Comparison of ENCODE assay signal across 8 cellular contexts in the genomic region with DNA sequence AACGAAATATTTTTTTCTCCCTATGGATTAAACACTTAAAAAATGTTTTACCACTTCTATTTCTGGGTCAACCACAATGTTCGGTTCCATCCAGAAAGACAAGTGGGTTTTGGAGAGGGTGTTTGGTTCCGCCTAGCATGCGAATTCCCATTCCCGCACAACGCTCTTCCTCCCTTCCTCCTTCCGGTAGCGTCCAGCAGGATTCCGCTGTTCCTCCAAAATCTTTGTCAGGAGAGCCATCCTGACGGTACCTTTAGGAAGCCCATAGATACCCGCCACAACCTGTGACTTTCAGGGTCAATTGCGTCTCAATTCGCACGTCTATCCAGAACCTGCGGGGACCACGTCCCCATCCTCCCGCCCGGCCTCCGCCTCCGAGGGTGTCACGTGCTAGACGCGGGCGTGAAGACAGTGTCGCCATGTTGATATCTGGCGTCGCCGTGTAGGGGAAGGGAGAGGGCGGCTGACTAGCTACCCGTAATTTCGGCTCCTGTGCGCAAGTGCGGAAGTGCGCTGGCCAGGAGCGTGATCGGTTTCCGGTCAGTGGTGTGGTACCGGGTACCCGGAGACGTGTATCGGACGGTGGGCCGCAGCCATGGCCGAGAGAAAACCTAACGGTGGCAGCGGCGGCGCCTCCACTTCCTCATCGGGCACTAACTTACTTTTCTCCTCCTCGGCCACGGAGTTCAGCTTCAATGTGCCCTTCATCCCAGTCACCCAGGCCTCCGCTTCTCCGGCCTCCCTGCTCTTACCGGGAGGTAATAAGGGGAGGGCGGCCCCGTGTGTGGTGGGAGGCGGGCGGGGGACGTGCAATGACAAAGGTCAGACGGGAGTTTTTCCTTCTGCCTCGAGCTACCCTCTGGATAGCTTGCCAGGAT. TPM values are rescaled to one million over a fixed set of nuclear protein-coding genes. Genes with fewer than 3 reads are reported as not detected.
DNase-seq lines count a peak whose midpoint lies in the region; ATAC-seq and TF ChIP-seq lines count a peak whose summit lies in the region.

A gene (plus strand): TSS at position 543 of the 878 bp plus-strand sequence. CDS start 53 bp downstream, at position 596.

- in situ Hi-C loops in SK-MEL-5 (cut with HindIII; ENCODE audit: low pct_unique_long_range_greater_than_20kb, low sequenced_read_pairs) = no loop called here

- peak within 1 kb of the TSS; percentile 40 for H2AFZ ChIP-seq in neuron (ENCODE audit: low read depth, low read length)

- H3K27ac ChIP-seq in foreskin keratinocyte = peak within 1 kb of the TSS; percentile 38
- H3K27ac ChIP-seq in subcutaneous abdominal adipose tissue (ENCODE audit: low read depth, low read length) = peak within 1 kb of the TSS; percentile 89

- H3K4me3 ChIP-seq in neuron (ENCODE audit: low read length) = peak within 1 kb of the TSS; percentile 67
- H3K4me3 ChIP-seq in subcutaneous abdominal adipose tissue (ENCODE audit: low read depth in 1 of 5, low read length in 5 of 5) = peak within 1 kb of the TSS; percentile 77 to 99 (median 98)

- H3K27me3 ChIP-seq in foreskin keratinocyte = no peaks in the 10 kb centered on the region
- H3K27me3 ChIP-seq in neuron (ENCODE audit: insufficient read depth, low read length) = no peaks in the 10 kb centered on the region
- H3K27me3 ChIP-seq in subcutaneous abdominal adipose tissue (ENCODE audit: control insufficient read depth in 5 of 5, insufficient read depth in 4 of 5, low read length in 5 of 5) = no peaks in the 10 kb centered on the region

- ATAC-seq in foreskin keratinocyte = peak; percentile 96

- CTCF ChIA-PET in HEK293T (lab: Yijun Ruan, JAX) = no interaction called here

- TF ChIP-seq CTCF in foreskin keratinocyte (conservative IDR thresholded peaks at IDR 0.05) = no peak

- H3K9ac ChIP-seq in subcutaneous abdominal adipose tissue (ENCODE audit: low read length in 5 of 5) = peak within 1 kb of the TSS; percentile 84 to 97 (median 93)

- H3K36me3 ChIP-seq in neuron (ENCODE audit: insufficient read depth, low read length) (peaks cover 11% of the 10 kb centered on the region), subcutaneous abdominal adipose tissue (ENCODE audit: control insufficient read depth in 5 of 5, insufficient read depth in 5 of 5, low read length in 5 of 5) (peaks cover 0 to 11% (median 4%) of the 10 kb centered on the region in 5 donors)

- H3K9me3 ChIP-seq in neuron (ENCODE audit: low read length) = no peaks in the 10 kb centered on the region
- H3K9me3 ChIP-seq in subcutaneous abdominal adipose tissue (ENCODE audit: control insufficient read depth in 5 of 5, low read length in 5 of 5) = no peaks in the 10 kb centered on the region

- POLR2A ChIA-PET in HEK293T (lab: Yijun Ruan, JAX) = interaction anchor here (0.6 to 1.4 kb wide), 20 partner anchors 9 to 686 kb away, joined by 3 to 28 read pairs (median 3); a partner anchor contains a TSS

- peaks cover 13% of the 10 kb centered on the region for H3K4me1 ChIP-seq in foreskin keratinocyte
- H3K4me1 ChIP-seq in neuron (ENCODE audit: insufficient read depth, low read length) = peaks cover 23% of the 10 kb centered on the region
- H3K4me1 ChIP-seq in subcutaneous abdominal adipose tissue (ENCODE audit: control insufficient read depth in 5 of 5, insufficient read depth in 5 of 5, low read length in 5 of 5) = peaks cover 3 to 46% (median 38%) of the 10 kb centered on the region in 5 donors

- peak; percentile 78 for DNase-seq in GF-D8 (lab: John Stamatoyannopoulos, UW)
- DNase-seq in HEK293T (ENCODE audit: extremely low spot score) = peak; percentile 98
- DNase-seq in MV-4-11 (lab: John Stamatoyannopoulos, UW) = peak; percentile 94
- peak; percentile 95 for DNase-seq in SK-MEL-5 (ENCODE audit: low read depth, low spot score)
- DNase-seq in activated naive CD4-positive, alpha-beta T cell treated with Interleukin-2 at 50 U/mL for 16 hours = peak; percentile 94
- DNase-seq in foreskin keratinocyte = peak; percentile 81 to 89

TF ChIP-seq in HEK293T, 16 proteins besides CTCF, POLR2A, EP300 and RAD21:
- TF ChIP-seq SUZ12 (IDR thresholded peaks at IDR 0.05) (no peak), NFRKB (IDR thresholded peaks at IDR 0.05) (peak; percentile 34; the same call in 1 of the 2 replicates), FOXM1 (IDR thresholded peaks at IDR 0.05; ENCODE audit: borderline replicate concordance) (no peak), FOXK2 (IDR thresholded peaks at IDR 0.05) (peak; percentile 79; the same call in 1 of the 2 replicates), ELF4 (IDR thresholded peaks at IDR 0.05) (peak; percentile 85), L3MBTL2 (conservative IDR thresholded peaks at IDR 0.05) (peak; percentile 98), BHLHE40 (IDR thresholded peaks at IDR 0.05; ENCODE audit: borderline replicate concordance) (no peak)

RNA-seq across cellular contexts. Expression of the gene that starts here (rescaled TPM):
- 25.6 and 28.4 TPM in 2 replicates for total RNA-seq in SK-MEL-5 (2014; rRNA removed; shearing (Covaris generic))
- 27.1 and 37.2 TPM in 2 replicates for polyA plus RNA-seq in SK-MEL-5 (2015; cell fraction: cytosol; rRNA removed)
- polyA plus RNA-seq in SK-MEL-5 (2015; cell fraction: nucleus; rRNA removed) = 20.7 and 31.4 TPM in 2 replicates
- 33.4 and 35.8 TPM in 2 replicates for total RNA-seq in foreskin keratinocyte
- 11.0 and 11.8 TPM in 2 replicates for polyA plus RNA-seq in foreskin keratinocyte

Comparison
In these comparisons a context has a peak if more than half of its experiments do, and no peak if none do; other contexts are left out.
1. Peak in every context shown above with its lines: DNase-seq, ATAC-seq, H3K4me3 ChIP-seq and H3K27ac ChIP-seq.